ENCODE assay signal across 19 cellular contexts in the genomic region with DNA sequence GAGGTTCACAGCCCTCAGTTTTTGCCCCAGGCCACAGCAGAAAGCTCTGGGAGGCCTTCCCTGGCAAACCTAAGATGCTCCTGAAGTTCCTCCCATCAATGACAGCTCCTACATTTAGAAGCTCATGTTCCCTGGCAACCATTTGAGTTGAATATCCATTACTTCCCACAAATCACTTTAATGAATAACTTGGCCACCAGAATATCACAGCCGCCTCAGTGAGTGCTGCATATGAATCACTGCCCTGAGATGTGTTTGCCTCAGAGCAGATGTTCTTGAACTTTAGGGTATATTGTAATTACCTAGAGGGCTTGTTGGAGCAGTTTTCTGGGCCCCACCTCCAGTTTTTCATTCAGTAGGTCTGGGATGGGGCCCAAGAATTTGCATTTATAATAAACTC. TPM values are rescaled to one million over a fixed set of nuclear protein-coding genes. Genes with fewer than 3 reads are reported as not detected.
DNase-seq lines count a peak whose midpoint lies in the region; ATAC-seq, FAIRE-seq and TF ChIP-seq lines count a peak whose summit lies in the region.
"Had no signal": no experiment of that assay in that cellular context is flagged by ENCODE, and none has a peak within 500 bp of the region (broad histone marks: within the 10 kb centered on the region; RNA-seq: fewer than 3 reads in every experiment).

No MANE protein-coding gene starts in this region.

- H2AFZ ChIP-seq in mesenchymal stem cell (ENCODE audit: low read depth, low read length): no peak overlapping the region

- no peak overlapping the region for H3K14ac ChIP-seq in mesenchymal stem cell (ENCODE audit: low read length in 2 of 2)

- no peak for FAIRE-seq in GM12891 (lab: Jason Lieb, UNC)

- no peak overlapping the region for H3K18ac ChIP-seq in mesenchymal stem cell (ENCODE audit: low read depth in 1 of 2, low read length in 2 of 2)

- H2BK15ac ChIP-seq in mesenchymal stem cell (ENCODE audit: low read depth, poor library complexity, severe bottlenecking): no peak overlapping the region

- no peaks in the 10 kb centered on the region for H3K79me1 ChIP-seq in mesenchymal stem cell (replicated peaks; ENCODE audit: low read length, poor library complexity, severe bottlenecking)

- POLR2A ChIA-PET in CD8-positive, alpha-beta memory T cell (lab: Charles Lee): no interaction called here

- H3K27me3 ChIP-seq in CD8-positive, alpha-beta memory T cell (ENCODE audit: insufficient read depth, low read length, poor library complexity, severe bottlenecking): no peaks in the 10 kb centered on the region
- H3K27me3 ChIP-seq in mesenchymal stem cell (ENCODE audit: control insufficient read depth in 1 of 2, insufficient read depth in 1 of 2, low read length in 2 of 2): peaks cover 9 to 23% of the 10 kb centered on the region in 2 experiments
- H3K27me3 ChIP-seq: sigmoid colon had no signal

- H2BK120ac ChIP-seq in mesenchymal stem cell (ENCODE audit: low read depth, low read length): no peak overlapping the region

- H3K4me3 Mint-ChIP-seq in effector memory CD8-positive, alpha-beta T cell: no peak overlapping the region
- no peak overlapping the region for H3K4me3 Mint-ChIP-seq in CD8-positive, alpha-beta memory T cell
- H3K4me3 Mint-ChIP-seq: activated T-cell treated with anti-CD3 and anti-CD28 coated beads, Interleukin-2, amount 50 U/mL, for 4 hours; central memory CD8-positive, alpha-beta T cell; endodermal cell; immature natural killer cell had no signal

- no peak overlapping the region for H3K23ac ChIP-seq in mesenchymal stem cell (ENCODE audit: low read length in 2 of 2)

- peaks cover 20 to 25% of the 10 kb centered on the region in 2 donors for H3K27me3 Mint-ChIP-seq in effector memory CD8-positive, alpha-beta T cell
- peaks cover 3 to 21% of the 10 kb centered on the region in 2 donors for H3K27me3 Mint-ChIP-seq in CD8-positive, alpha-beta memory T cell

- H4K8ac ChIP-seq in mesenchymal stem cell (ENCODE audit: low read length): no peak overlapping the region

- CTCF ChIA-PET in CD8-positive, alpha-beta memory T cell (lab: Charles Lee): no interaction called here

- no peak overlapping the region for H2BK5ac ChIP-seq in mesenchymal stem cell (ENCODE audit: low read depth, low read length, poor library complexity, severe bottlenecking)

- DNase-seq in A172 (ENCODE audit: low spot score) (peak; percentile 6), ELR (ENCODE audit: low read depth) (peak; percentile 28), amniotic epithelial cell (ENCODE audit: low read depth) (peak; percentile 31), iris pigment epithelial cell (ENCODE audit: low read depth) (peak; percentile 20), mesenchymal stem cell (no peak), GM12891 (ENCODE audit: insufficient read length, low spot score) (no peak)
- DNase-seq in effector memory CD8-positive, alpha-beta T cell: no peak
- DNase-seq in CD8-positive, alpha-beta memory T cell: no peak
- DNase-seq: activated CD4-positive, alpha-beta T cell treated with anti-CD3 and anti-CD28 coated beads, Interleukin-2, amount 50 U/mL, for 4 hours; activated T-cell treated with anti-CD3 and anti-CD28 coated beads, Interleukin-2, amount 50 U/mL, for 4 hours; endodermal cell; glutamatergic neuron; immature natural killer cell; NCI-H187 treated with DMSO at 0.1 percent for 48 hours; NCI-H510A treated with DMSO at 0.1 percent for 48 hours; stimulated activated CD4-positive, alpha-beta T cell treated with anti-CD3 and anti-CD28 coated beads, Interleukin-4, amount 100 ng/mL, for 4 hours; tibial artery had no signal

- no peaks in the 10 kb centered on the region for H3K36me3 ChIP-seq in CD8-positive, alpha-beta memory T cell (ENCODE audit: insufficient read depth, low read length)
- no peaks in the 10 kb centered on the region for H3K36me3 ChIP-seq in mesenchymal stem cell (ENCODE audit: control insufficient read depth in 1 of 2, insufficient read depth in 2 of 2, low read depth in 1 of 2, low read length in 2 of 2)
- H3K36me3 ChIP-seq: sigmoid colon, tibial artery had no signal

- no peak overlapping the region for H4K91ac ChIP-seq in mesenchymal stem cell (ENCODE audit: low read length)

- TF ChIP-seq POLR2A in GM12891 (IDR thresholded peaks at IDR 0.05; ENCODE audit: low read depth, low read length): no peak

- no peak for ATAC-seq in effector memory CD8-positive, alpha-beta T cell (replicated peaks)
- ATAC-seq: activated T-cell treated with anti-CD3 and anti-CD28 coated beads, Interleukin-2, amount 50 U/mL, for 4 hours had no signal

- no peaks in the 10 kb centered on the region for H3K4me1 ChIP-seq in CD8-positive, alpha-beta memory T cell (ENCODE audit: insufficient read depth, low read length)
- no peaks in the 10 kb centered on the region for H3K4me1 ChIP-seq in mesenchymal stem cell (ENCODE audit: control insufficient read depth, insufficient read depth, low read depth, low read length)
- H3K4me1 ChIP-seq: sigmoid colon, tibial artery had no signal

- no peak overlapping the region for H2BK12ac ChIP-seq in mesenchymal stem cell (ENCODE audit: low read length in 2 of 2)

- H3K4ac ChIP-seq in mesenchymal stem cell (ENCODE audit: low read depth in 1 of 2, low read length in 2 of 2): no peak overlapping the region

- H3K27ac Mint-ChIP-seq in effector memory CD8-positive, alpha-beta T cell: no peak overlapping the region
- no peak overlapping the region for H3K27ac Mint-ChIP-seq in CD8-positive, alpha-beta memory T cell
- H3K27ac Mint-ChIP-seq: endodermal cell, immature natural killer cell had no signal

- no peaks in the 10 kb centered on the region for H3K4me1 Mint-ChIP-seq in effector memory CD8-positive, alpha-beta T cell (ENCODE audit: low read depth in 2 of 2)
- no peaks in the 10 kb centered on the region for H3K4me1 Mint-ChIP-seq in CD8-positive, alpha-beta memory T cell
- H3K4me1 Mint-ChIP-seq: central memory CD8-positive, alpha-beta T cell; immature natural killer cell had no signal

- WGBS in mesenchymal stem cell: 60% methylated on average over 1 of the region's 1 CpG

- H2AK5ac ChIP-seq in mesenchymal stem cell (ENCODE audit: low read length, severe bottlenecking): no peak overlapping the region

- no peaks in the 10 kb centered on the region for H3K9me3 ChIP-seq in CD8-positive, alpha-beta memory T cell (ENCODE audit: low read length)
- H3K9me3 ChIP-seq in mesenchymal stem cell (ENCODE audit: control insufficient read depth, low read length): peaks cover 5% of the 10 kb centered on the region

- no peak overlapping the region for H3K4me3 ChIP-seq in CD8-positive, alpha-beta memory T cell (ENCODE audit: low read length)
- no peak overlapping the region for H3K4me3 ChIP-seq in mesenchymal stem cell (ENCODE audit: insufficient read depth in 1 of 2, low read depth in 1 of 2, low read length in 2 of 2)
- H3K4me3 ChIP-seq: sigmoid colon, tibial artery had no signal

- H3K4me2 ChIP-seq in mesenchymal stem cell (ENCODE audit: low read length, poor library complexity, severe bottlenecking): no peak overlapping the region

- no peaks in the 10 kb centered on the region for H3K9me3 Mint-ChIP-seq in effector memory CD8-positive, alpha-beta T cell
- H3K9me3 Mint-ChIP-seq in CD8-positive, alpha-beta memory T cell: no peaks in the 10 kb centered on the region
- H3K9me3 Mint-ChIP-seq: central memory CD8-positive, alpha-beta T cell had no signal

- H3K9ac ChIP-seq in mesenchymal stem cell (ENCODE audit: low read length): no peak overlapping the region

- no peaks in the 10 kb centered on the region for H3K36me3 Mint-ChIP-seq in effector memory CD8-positive, alpha-beta T cell (ENCODE audit: insufficient read depth)
- no peaks in the 10 kb centered on the region for H3K36me3 Mint-ChIP-seq in CD8-positive, alpha-beta memory T cell
- H3K36me3 Mint-ChIP-seq: immature natural killer cell had no signal

- H3K27ac ChIP-seq in CD8-positive, alpha-beta memory T cell (ENCODE audit: low read depth, low read length): no peak overlapping the region
- no peak overlapping the region for H3K27ac ChIP-seq in mesenchymal stem cell (ENCODE audit: low read length, poor library complexity, severe bottlenecking)
- H3K27ac ChIP-seq: sigmoid colon, tibial artery had no signal

TF ChIP-seq in GM12891, 5 proteins besides CTCF, POLR2A, EP300 and RAD21:
- TF ChIP-seq TAF1 (IDR thresholded peaks at IDR 0.05; ENCODE audit: low read depth, low read length): no peak
- no peak for TF ChIP-seq PAX5 (IDR thresholded peaks at IDR 0.05; ENCODE audit: insufficient read depth, low read length, severe bottlenecking)
- no peak for TF ChIP-seq SPI1 (IDR thresholded peaks at IDR 0.05; ENCODE audit: low read depth, low read length)
- no peak for TF ChIP-seq POU2F2 (IDR thresholded peaks at IDR 0.05; ENCODE audit: low read depth, low read length)
- no peak for TF ChIP-seq POLR2AphosphoS5 (IDR thresholded peaks at IDR 0.05; ENCODE audit: low read depth, low read length)

RNA-seq across cellular contexts. Expression of a gene that starts 27.4 kb away (rescaled TPM):
- total RNA-seq in A172 (2014; rRNA removed; shearing (Covaris generic)): 0.24 TPM in 1 of 2 replicates, not detected in the other
- not detected for total RNA-seq in CD8-positive, alpha-beta memory T cell
- not detected for polyA plus RNA-seq in CD8-positive, alpha-beta memory T cell
- polyA plus RNA-seq in mesenchymal stem cell (2013, experiment 1 of 2): 1.2 TPM
- polyA plus RNA-seq in mesenchymal stem cell (2013, experiment 2 of 2): 1.4 TPM
- not detected for polyA plus RNA-seq in GM12891 (2012; ENCODE audit: low read depth, missing spikeins)
- polyA plus RNA-seq: immature natural killer cell had no signal

Comparison
In these comparisons a context has a peak if more than half of its experiments do, and no peak if none do; other contexts are left out.
1. DNase-seq: peak in A172 (single experiment), ELR (single experiment), amniotic epithelial cell (single experiment) and iris pigment epithelial cell (single experiment); none in effector memory CD8-positive, alpha-beta T cell (0 of 3), CD8-positive, alpha-beta memory T cell (0 of 5), mesenchymal stem cell (single experiment) and GM12891 (single experiment).